In the genomic region with DNA sequence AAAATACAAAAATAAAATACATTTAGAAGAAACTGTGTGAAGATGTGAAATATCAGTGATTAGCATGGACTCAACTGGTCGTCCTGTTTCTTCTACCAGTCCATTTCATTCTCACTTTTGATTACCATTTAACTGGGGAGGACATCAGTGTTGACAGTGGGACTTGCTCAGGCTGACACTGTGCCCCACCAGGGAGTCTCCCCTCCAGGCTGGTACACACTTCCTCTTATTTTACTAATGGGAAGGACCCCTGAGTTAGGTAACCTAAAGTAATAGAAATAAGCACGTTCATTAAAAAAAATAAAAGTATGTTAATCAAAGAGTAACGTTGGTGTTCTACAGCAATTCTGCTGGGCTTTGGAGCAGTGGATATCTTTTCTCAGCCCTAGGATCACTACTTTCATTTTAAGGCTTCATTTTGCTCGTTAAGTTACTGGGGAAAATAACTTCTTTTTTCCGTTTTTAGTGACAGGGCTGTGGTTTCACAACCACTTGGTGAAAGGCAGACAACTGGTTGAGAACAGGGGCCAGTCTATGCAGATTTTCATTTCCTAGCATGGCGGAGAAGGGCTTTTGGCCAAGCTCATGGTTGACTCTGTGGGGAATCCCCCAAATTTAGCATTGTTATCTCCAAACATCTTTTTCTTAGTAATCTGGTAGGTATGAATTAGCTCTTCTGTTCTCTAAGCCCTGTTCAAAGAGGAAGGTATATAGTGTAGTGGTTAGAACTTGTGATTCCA, we compare ENCODE assay signal across 9 cellular contexts. TPM values are rescaled to one million over a fixed set of nuclear protein-coding genes. Genes with fewer than 3 reads are reported as not detected.
DNase-seq lines count a peak whose midpoint lies in the region; ATAC-seq and TF ChIP-seq lines count a peak whose summit lies in the region.
"Had no signal": no experiment of that assay in that cellular context is flagged by ENCODE, and none has a peak within 500 bp of the region (broad histone marks: within the 10 kb centered on the region; RNA-seq: fewer than 3 reads in every experiment).

No MANE protein-coding gene starts in this region.

- H3K4me2 ChIP-seq in MM.1S (ENCODE audit: low read depth, low read length), result peak overlapping the region; percentile 46; the same call in 1 of the 2 replicates
- no peak overlapping the region for H3K4me2 ChIP-seq in GM23338

- POLR2A ChIA-PET in CD8-positive, alpha-beta memory T cell (lab: Charles Lee), result interaction anchor here (0.6 to 1.4 kb wide), 3 partner anchors 16 to 97 kb away, joined by 3 to 5 read pairs (median 3); a partner anchor contains a TSS

- H3K4me1 ChIP-seq in CD8-positive, alpha-beta memory T cell (ENCODE audit: insufficient read depth, low read length), result peaks cover 41% of the 10 kb centered on the region
- H3K4me1 ChIP-seq in MM.1S (ENCODE audit: low read length) (no peaks in the 10 kb centered on the region), spleen (peaks cover 11 to 76% (median 48%) of the 10 kb centered on the region in 6 donors), GM23338 (ENCODE audit: insufficient read depth) (peaks cover 10% of the 10 kb centered on the region), ovary (ENCODE audit: insufficient read depth) (peaks cover 5% of the 10 kb centered on the region)

- peak overlapping the region; percentile 13 for H2AFZ ChIP-seq in MM.1S (ENCODE audit: low read length)
- H2AFZ ChIP-seq in GM23338, result no peak overlapping the region

- H3K27me3 ChIP-seq in CD8-positive, alpha-beta memory T cell (ENCODE audit: insufficient read depth, low read length, poor library complexity, severe bottlenecking), result no peaks in the 10 kb centered on the region
- H3K27me3 ChIP-seq in MM.1S (replicated peaks; ENCODE audit: insufficient read depth, low read length) (no peaks in the 10 kb centered on the region), spleen (replicated peaks in 1 of 7) (peaks cover 0 to 3% (median 0%) of the 10 kb centered on the region in 7 donors), GM23338 (ENCODE audit: insufficient read depth) (peaks cover 4% of the 10 kb centered on the region; the same call in 1 of the 2 replicates), ovary (no peaks in the 10 kb centered on the region)
- H3K27me3 ChIP-seq: cardiac muscle cell had no signal

- peak; percentile 25 to 79 (median 56) for DNase-seq in CD8-positive, alpha-beta memory T cell
- peak; percentile 45 for DNase-seq in MM.1S
- peak; percentile 36 for DNase-seq in activated T-cell treated with anti-CD3 and anti-CD28 coated beads for 48 hours (ENCODE audit: low read depth)
- no peak for DNase-seq in spleen
- no peak for DNase-seq in GM23338 (ENCODE audit: low spot score)
- no peak for DNase-seq in ovary
- no peak for DNase-seq in superior temporal gyrus (ENCODE audit: extremely low spot score)

- H3K9me2 ChIP-seq in MM.1S (replicated peaks; ENCODE audit: insufficient read depth, low read length) (no peaks in the 10 kb centered on the region), GM23338 (ENCODE audit: insufficient read depth) (no peaks in the 10 kb centered on the region)

- H3F3A ChIP-seq in MM.1S (ENCODE audit: insufficient read depth, low read length), result peaks cover 5% of the 10 kb centered on the region; the same call in 1 of the 2 replicates
- no peaks in the 10 kb centered on the region for H3F3A ChIP-seq in GM23338 (replicated peaks; ENCODE audit: low read depth)

- CTCF ChIA-PET in CD8-positive, alpha-beta memory T cell (lab: Charles Lee), result interaction anchor here (0.9 to 1.3 kb wide), 5 partner anchors 30 to 215 kb away, joined by 3 to 4 read pairs (median 3); no protein-coding TSS in a partner anchor

- H3K9me3 Mint-ChIP-seq in CD8-positive, alpha-beta memory T cell, result peaks cover 0 to 1% (median 0%) of the 10 kb centered on the region in 5 donors
- no peaks in the 10 kb centered on the region; the same call in 2 of the 3 replicates for H3K9me3 Mint-ChIP-seq in GM23338

- peak overlapping the region; percentile 89 to 97 (median 95) for H3K27ac Mint-ChIP-seq in CD8-positive, alpha-beta memory T cell
- H3K27ac Mint-ChIP-seq in GM23338, result no peak overlapping the region

- peak; percentile 78 for ATAC-seq in GM21529 (IDR thresholded peaks at IDR 0.05; ENCODE audit: unreplicated experiment)
- no peak for ATAC-seq in GM23338

- TF ChIP-seq CTCF in MM.1S (IDR thresholded peaks at IDR 0.05; ENCODE audit: low read length), result no peak
- TF ChIP-seq CTCF in spleen (IDR thresholded peaks at IDR 0.05 in 8 of 11, conservative IDR thresholded peaks at IDR 0.05 in 3 of 11), result no peak
- TF ChIP-seq CTCF in GM23338 (conservative IDR thresholded peaks at IDR 0.05; ENCODE audit: low read depth in 2 of 2), result no peak
- TF ChIP-seq CTCF in ovary (IDR thresholded peaks at IDR 0.05), result no peak

- TF ChIP-seq POLR2A in spleen (IDR thresholded peaks at IDR 0.05) (no peak), ovary (IDR thresholded peaks at IDR 0.05) (no peak)

- peaks cover 0 to 2% (median 2%) of the 10 kb centered on the region in 3 donors for H3K36me3 Mint-ChIP-seq in CD8-positive, alpha-beta memory T cell
- no peaks in the 10 kb centered on the region for H3K36me3 Mint-ChIP-seq in GM23338 (ENCODE audit: low read depth)

- intact Hi-C loops in spleen (cut with DNase I; ENCODE audit: low total_unique reads), result no loop called here
- intact Hi-C loops in ovary (cut with DNase I), result no loop called here

- peaks cover 41 to 54% (median 52%) of the 10 kb centered on the region in 3 donors for H3K4me1 Mint-ChIP-seq in CD8-positive, alpha-beta memory T cell
- H3K4me1 Mint-ChIP-seq in GM23338, result peaks cover 11% of the 10 kb centered on the region

- no peaks in the 10 kb centered on the region for H4K20me1 ChIP-seq in MM.1S (ENCODE audit: insufficient read depth, low read length)
- no peaks in the 10 kb centered on the region for H4K20me1 ChIP-seq in GM23338 (replicated peaks; ENCODE audit: insufficient read depth)

- 25 to 42% (median 30%) methylated on average over 6 of the region's 6 CpGs for WGBS in spleen, 5 donors
- 82 to 87% (median 82%) methylated on average over 6 of the region's 6 CpGs for WGBS in ovary, 3 donors

- no peaks in the 10 kb centered on the region for H3K27me3 Mint-ChIP-seq in CD8-positive, alpha-beta memory T cell
- H3K27me3 Mint-ChIP-seq in GM23338 (ENCODE audit: insufficient read depth, low read depth, poor library complexity), result peaks cover 8% of the 10 kb centered on the region

- peak overlapping the region; percentile 82 to 95 (median 87) for H3K4me3 Mint-ChIP-seq in CD8-positive, alpha-beta memory T cell
- no peak overlapping the region; the same call in 2 of the 3 replicates for H3K4me3 Mint-ChIP-seq in GM23338

- H3K27ac ChIP-seq in CD8-positive, alpha-beta memory T cell (ENCODE audit: low read depth, low read length), result peak overlapping the region; percentile 29
- H3K27ac ChIP-seq in MM.1S (ENCODE audit: low read length) (0 out of 2 replicates have a peak overlapping the region, but pooled peaks have one; percentile 14), spleen (peak overlapping the region; percentile 55 to 94 (median 88)), GM23338 (ENCODE audit: low read depth) (no peak overlapping the region), ovary (no peak overlapping the region)
- H3K27ac ChIP-seq: cardiac muscle cell had no signal

- H3K36me3 ChIP-seq in CD8-positive, alpha-beta memory T cell (ENCODE audit: insufficient read depth, low read length), result no peaks in the 10 kb centered on the region
- no peaks in the 10 kb centered on the region for H3K36me3 ChIP-seq in MM.1S (replicated peaks; ENCODE audit: insufficient read depth, low read length)
- H3K36me3 ChIP-seq in spleen, result peaks cover 0 to 5% (median 0%) of the 10 kb centered on the region in 6 donors
- H3K36me3 ChIP-seq in GM23338 (ENCODE audit: insufficient read depth), result no peaks in the 10 kb centered on the region
- no peaks in the 10 kb centered on the region for H3K36me3 ChIP-seq in ovary
- H3K36me3 ChIP-seq: cardiac muscle cell had no signal

- no peak for TF ChIP-seq EP300 in ovary (IDR thresholded peaks at IDR 0.05)

- peak overlapping the region; percentile 52 for H3K4me3 ChIP-seq in CD8-positive, alpha-beta memory T cell (ENCODE audit: low read length)
- H3K4me3 ChIP-seq in MM.1S (ENCODE audit: low read length) (peak overlapping the region; percentile 44), spleen (peak overlapping the region in 6 of 8 donors; percentile 61 to 90 (median 68)), GM23338 (no peak overlapping the region), ovary (no peak overlapping the region)
- H3K4me3 ChIP-seq: cardiac muscle cell had no signal

- no peaks in the 10 kb centered on the region for H3K9me3 ChIP-seq in CD8-positive, alpha-beta memory T cell (ENCODE audit: low read length)
- H3K9me3 ChIP-seq in MM.1S (replicated peaks; ENCODE audit: insufficient read depth, low read length) (no peaks in the 10 kb centered on the region), spleen (no peaks in the 10 kb centered on the region), ovary (no peaks in the 10 kb centered on the region)

- no peak overlapping the region; the same call in 1 of the 2 replicates for H3K9ac ChIP-seq in MM.1S (ENCODE audit: low read length)

- H3K79me2 ChIP-seq in MM.1S (ENCODE audit: low read length), result no peaks in the 10 kb centered on the region
- H3K79me2 ChIP-seq in GM23338 (replicated peaks; ENCODE audit: insufficient read depth), result no peaks in the 10 kb centered on the region

TF ChIP-seq in GM23338, 12 proteins besides CTCF, POLR2A, EP300 and RAD21 (continues in another document):
- no peak for TF ChIP-seq STAT1 (IDR thresholded peaks at IDR 0.05; ENCODE audit: unreplicated experiment)
- TF ChIP-seq, protein P1, sequence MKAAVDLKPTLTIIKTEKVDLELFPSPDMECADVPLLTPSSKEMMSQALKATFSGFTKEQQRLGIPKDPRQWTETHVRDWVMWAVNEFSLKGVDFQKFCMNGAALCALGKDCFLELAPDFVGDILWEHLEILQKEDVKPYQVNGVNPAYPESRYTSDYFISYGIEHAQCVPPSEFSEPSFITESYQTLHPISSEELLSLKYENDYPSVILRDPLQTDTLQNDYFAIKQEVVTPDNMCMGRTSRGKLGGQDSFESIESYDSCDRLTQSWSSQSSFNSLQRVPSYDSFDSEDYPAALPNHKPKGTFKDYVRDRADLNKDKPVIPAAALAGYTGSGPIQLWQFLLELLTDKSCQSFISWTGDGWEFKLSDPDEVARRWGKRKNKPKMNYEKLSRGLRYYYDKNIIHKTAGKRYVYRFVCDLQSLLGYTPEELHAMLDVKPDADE (IDR thresholded peaks at IDR 0.05), result no peak
- no peak for TF ChIP-seq NANOG (IDR thresholded peaks at IDR 0.05; ENCODE audit: borderline replicate concordance)
- TF ChIP-seq EZH2phosphoT487 (IDR thresholded peaks at IDR 0.05; ENCODE audit: unreplicated experiment), result no peak
- TF ChIP-seq ZNF331 (CRISPR knock-in tag; IDR thresholded peaks at IDR 0.05; ENCODE audit: low read depth), result no peak
- no peak for TF ChIP-seq EZH2 (IDR thresholded peaks at IDR 0.05; ENCODE audit: low read depth, unreplicated experiment)
- TF ChIP-seq ZNF114 (CRISPR knock-in tag; IDR thresholded peaks at IDR 0.05), result no peak

RNA-seq across cellular contexts. Expression of a gene that starts 2.1 kb away (rescaled TPM):
- 10 to 100 TPM; 40.5 to 45.0 TPM for total RNA-seq in CD8-positive, alpha-beta memory T cell
- polyA plus RNA-seq in CD8-positive, alpha-beta memory T cell, result 30.9 TPM
- total RNA-seq in spleen, result 10 to 100 TPM; 31.0 to 46.3 (median 42.1) TPM
- 10 to 100 TPM; 20.8 to 38.6 (median 28.6) TPM for polyA plus RNA-seq in spleen
- total RNA-seq in GM23338 (2014; rRNA removed; shearing (Covaris generic)), result 14.6 and 17.8 TPM in 2 replicates
- polyA plus RNA-seq in GM23338 (2016; fragmentation: Nextera tagmentation; extraction: Ambion mirVana), result 13.8 and 15.8 TPM in 2 replicates
- total RNA-seq in ovary, result 1 to 10 TPM; 1.1 to 6.0 (median 2.0) TPM
- 1 to 10 TPM; 1.5 to 6.4 TPM for polyA plus RNA-seq in ovary

Comparison
In these comparisons a context has a peak if more than half of its experiments do, and no peak if none do; other contexts are left out.
1. DNase-seq: peak in CD8-positive, alpha-beta memory T cell (5 of 5), MM.1S (single experiment) and activated T-cell treated with anti-CD3 and anti-CD28 coated beads for 48 hours (single experiment); none in spleen (single experiment), GM23338 (single experiment), ovary (0 of 5) and superior temporal gyrus (single experiment).
2. H3K27ac ChIP-seq: peak in CD8-positive, alpha-beta memory T cell (single experiment), MM.1S (single experiment) and spleen (8 of 8); none in GM23338 (single experiment) and ovary (0 of 2).
3. H3K4me3 ChIP-seq: peak in CD8-positive, alpha-beta memory T cell (single experiment), MM.1S (single experiment) and spleen (6 of 8); none in GM23338 (single experiment) and ovary (single experiment).